Comparison of ENCODE assay signal across 25 cellular contexts in the genomic region with DNA sequence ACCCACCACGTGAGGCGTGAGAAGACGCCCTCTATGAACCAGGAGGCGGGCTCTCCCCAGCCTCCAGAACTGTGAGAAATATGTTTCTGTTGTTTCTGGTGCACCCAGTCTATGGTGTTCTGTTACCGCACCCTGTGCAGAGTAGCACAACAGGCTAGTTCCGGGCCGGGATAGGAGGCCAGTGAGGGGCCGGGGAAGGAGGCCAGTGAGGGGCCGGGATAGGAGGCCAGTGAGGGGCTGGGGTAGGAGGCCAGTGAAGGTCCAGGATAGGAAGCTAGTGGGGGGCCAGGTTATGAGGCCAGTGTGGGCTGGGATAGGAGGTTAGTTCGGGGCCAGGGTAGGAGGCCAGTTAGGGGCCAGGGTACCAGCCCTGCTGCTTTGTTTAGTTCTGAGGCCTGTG.
"Had no signal": no experiment of that assay in that cellular context is flagged by ENCODE, and none has a peak within 500 bp of the region (broad histone marks: within the 10 kb centered on the region; RNA-seq: fewer than 3 reads in every experiment).

No MANE protein-coding gene starts in this region.

- DNase-seq: activated B cell treated with CpG ODN at 0.5 μM for 24 hours; activated CD4-positive, alpha-beta T cell treated with anti-CD3 and anti-CD28 coated beads for 36 hours; activated CD4-positive, alpha-beta T cell treated with anti-CD3 and anti-CD28 coated beads, Interleukin-2, amount 50 U/mL, for 4 hours; activated CD8-positive, alpha-beta memory T cell treated with anti-CD3 and anti-CD28 coated beads for 24 hours; activated CD8-positive, alpha-beta memory T cell treated with anti-CD3 and anti-CD28 coated beads, Interleukin-2, amount 50 U/mL, for 4 hours; activated T-cell treated with anti-CD3 and anti-CD28 coated beads, Interleukin-2, amount 50 U/mL, for 24 hours; colonic mucosa; dorsolateral prefrontal cortex; effector memory CD8-positive, alpha-beta T cell; heart left ventricle; left cardiac atrium; pancreas; psoas muscle; stimulated activated CD4-positive, alpha-beta T cell treated with anti-CD3 and anti-CD28 coated beads, Interleukin-12 subunit alpha, Interleukin-12 subunit beta, amount 100 ng/mL, for 4 hours; T-helper 17 cell; transverse colon had no signal

- H3K36me3 ChIP-seq: breast epithelium, colonic mucosa, esophagus muscularis mucosa, heart left ventricle, neutrophil, pancreas, right atrium auricular region, transverse colon, vagina had no signal

- H3K4me3 ChIP-seq: breast epithelium, colonic mucosa, dorsolateral prefrontal cortex, esophagus muscularis mucosa, heart left ventricle, lung, pancreas, psoas muscle, right atrium auricular region, transverse colon, vagina had no signal

- FAIRE-seq: endothelial cell of umbilical vein, pancreas had no signal

- H3K9me3 ChIP-seq: breast epithelium, colonic mucosa, heart left ventricle, neutrophil, pancreas, psoas muscle, right atrium auricular region, transverse colon, vagina had no signal

- ATAC-seq: activated CD4-positive, alpha-beta T cell treated with anti-CD3 and anti-CD28 coated beads for 36 hours; activated naive CD4-positive, alpha-beta T cell treated with anti-CD3 and anti-CD28 coated beads, Interleukin-2, amount 50 U/mL, for 72 hours; activated T-helper 17 cell treated with anti-CD3 and anti-CD28 coated beads, Interleukin-2, amount 50 U/mL, for 72 hours; effector memory CD8-positive, alpha-beta T cell; pancreas; T-helper 17 cell had no signal

- H3K27ac ChIP-seq: breast epithelium, colonic mucosa, dorsolateral prefrontal cortex, esophagus muscularis mucosa, heart left ventricle, neutrophil, pancreas, psoas muscle, right atrium auricular region, transverse colon, vagina had no signal

- H3K27me3 ChIP-seq: breast epithelium, colonic mucosa, heart left ventricle, neutrophil, pancreas, right atrium auricular region, transverse colon, vagina had no signal

- H3K4me1 ChIP-seq: breast epithelium, colonic mucosa, esophagus muscularis mucosa, heart left ventricle, pancreas, psoas muscle, right atrium auricular region, transverse colon, vagina had no signal
